26 cellular contexts compared by ENCODE assay signal in genomic region chr4:81665050-81665449, GRCh38.
"Had no signal": no experiment of that assay in that cellular context is flagged by ENCODE, and none has a peak within 500 bp of the region (broad histone marks: within the 10 kb centered on the region; RNA-seq: fewer than 3 reads in every experiment).

No MANE protein-coding gene starts in this region.

- H3K36me3 Mint-ChIP-seq: immature natural killer cell, mesothelial cell of epicardium had no signal

- H3K4me1 Mint-ChIP-seq: immature natural killer cell had no signal

- H3K36me3 ChIP-seq: colonic mucosa, gastroesophageal sphincter, heart left ventricle, left ventricle myocardium inferior, lower lobe of right lung had no signal

- H3K27ac Mint-ChIP-seq: dendritic cell treated with granulocyte-macrophage colony-stimulating factor and Interleukin-4, amounts not matched to agents 40 ng/mL and 50 ng/mL, for 4 days; effector memory CD8-positive, alpha-beta T cell; endodermal cell; immature natural killer cell; mesothelial cell of epicardium had no signal

- H3K27me3 ChIP-seq: colonic mucosa, gastroesophageal sphincter, heart left ventricle, hepatocyte had no signal

- H3K4me3 Mint-ChIP-seq: dendritic cell treated with granulocyte-macrophage colony-stimulating factor and Interleukin-4, amounts not matched to agents 40 ng/mL and 50 ng/mL, for 4 days; effector memory CD8-positive, alpha-beta T cell; endodermal cell; immature natural killer cell; mesothelial cell of epicardium had no signal

- H3K4me3 ChIP-seq: colonic mucosa, gastroesophageal sphincter, heart left ventricle, hepatocyte, left ventricle myocardium inferior, lower lobe of right lung had no signal

- ATAC-seq: effector memory CD8-positive, alpha-beta T cell; esophagus mucosa; foreskin keratinocyte; gastroesophageal sphincter; heart left ventricle; left colon had no signal

- H3K27ac ChIP-seq: colonic mucosa, epithelial cell of prostate, foreskin keratinocyte, gastroesophageal sphincter, heart left ventricle, hepatocyte, left ventricle myocardium inferior, lower lobe of right lung had no signal

- H3K79me2 ChIP-seq: hepatocyte had no signal

- H3K4me2 ChIP-seq: hepatocyte had no signal

- H3K9me3 ChIP-seq: colonic mucosa, gastroesophageal sphincter, heart left ventricle, left ventricle myocardium inferior, lower lobe of right lung had no signal

- H3K4me1 ChIP-seq: colonic mucosa, foreskin keratinocyte had no signal

- H3K27me3 Mint-ChIP-seq: dendritic cell treated with granulocyte-macrophage colony-stimulating factor and Interleukin-4, amounts not matched to agents 40 ng/mL and 50 ng/mL, for 4 days had no signal

- H3K9me3 Mint-ChIP-seq: dendritic cell treated with granulocyte-macrophage colony-stimulating factor and Interleukin-4, amounts not matched to agents 40 ng/mL and 50 ng/mL, for 4 days; effector memory CD8-positive, alpha-beta T cell; endodermal cell; immature natural killer cell; mesothelial cell of epicardium had no signal

- FAIRE-seq: endometrium, frontal cortex, kidney had no signal

- DNase-seq: cerebellar nuclear complex; colonic mucosa; cortex of kidney; effector CD8-positive, alpha-beta T cell; effector memory CD8-positive, alpha-beta T cell; endodermal cell; erythroblast; foreskin keratinocyte; heart left ventricle; hypothalamus; immature natural killer cell; islet precursor cell; kidney; kidney glomerular epithelial cell; left colon; left ventricle myocardium inferior; lower lobe of right lung; mesenchymal stem cell had no signal

- H2AFZ ChIP-seq: hepatocyte had no signal
